In genomic region chr5:963673-964531, GRCh38 we compare ENCODE assay signal across 9 cellular contexts. TPM values are rescaled to one million over a fixed set of nuclear protein-coding genes. Genes with fewer than 3 reads are reported as not detected.
A peak's percentile ranks its signal among the peaks of the same experiment; 100 is the strongest.
DNase-seq lines count a peak whose midpoint lies in the region; ATAC-seq and TF ChIP-seq lines count a peak whose summit lies in the region.
"Had no signal": no experiment of that assay in that cellular context is flagged by ENCODE, and none has a peak within 500 bp of the region (broad histone marks: within the 10 kb centered on the region; RNA-seq: fewer than 3 reads in every experiment).

No MANE protein-coding gene starts in this region.

- H3K4me2 ChIP-seq in DND-41 (ENCODE audit: insufficient read depth, low read length), result peak overlapping the region; percentile 68

- peak; percentile 84 for ATAC-seq in DND-41 (ENCODE audit: insufficient read depth, low read depth)
- peak; percentile 71 for ATAC-seq in GM21786 (IDR thresholded peaks at IDR 0.05; ENCODE audit: unreplicated experiment)
- ATAC-seq in naive B cell (ENCODE audit: low read depth in 2 of 2), result peak; percentile 72 to 85
- no peak for ATAC-seq in foreskin keratinocyte

- H3K4me3 Mint-ChIP-seq in activated naive CD8-positive, alpha-beta T cell, result peak overlapping the region; percentile 84
- H3K4me3 Mint-ChIP-seq in naive B cell, result peak overlapping the region in 7 of 8 donors; percentile 23 to 74 (median 62)

- H3K27ac Mint-ChIP-seq in activated naive CD8-positive, alpha-beta T cell, result peak overlapping the region; percentile 92
- peak overlapping the region in 5 of 6 donors; percentile 47 to 89 (median 64) for H3K27ac Mint-ChIP-seq in naive B cell

- peaks cover 31% of the 10 kb centered on the region for H3K27me3 Mint-ChIP-seq in activated naive CD8-positive, alpha-beta T cell
- H3K27me3 Mint-ChIP-seq in naive B cell, result peaks cover 46 to 83% (median 82%) of the 10 kb centered on the region in 3 donors

- peak overlapping the region; percentile 69 for H3K9ac ChIP-seq in DND-41 (ENCODE audit: low read depth, low read length)

- H3K36me3 Mint-ChIP-seq in activated naive CD8-positive, alpha-beta T cell, result no peaks in the 10 kb centered on the region
- H3K36me3 Mint-ChIP-seq in naive B cell, result no peaks in the 10 kb centered on the region

- H3K4me3 ChIP-seq in DND-41 (ENCODE audit: low read depth in 1 of 2, low read length in 2 of 2), result peak overlapping the region in 1 of 2 experiments; percentile 53; a peak in 2 of 4 replicates

- no peaks in the 10 kb centered on the region for H3K27me3 ChIP-seq in DND-41 (ENCODE audit: insufficient read depth, low read length, poor library complexity)
- no peaks in the 10 kb centered on the region for H3K27me3 ChIP-seq in foreskin keratinocyte

- TF ChIP-seq CTCF in DND-41 (IDR thresholded peaks at IDR 0.05; ENCODE audit: borderline replicate concordance, extremely low read depth, low read length, poor library complexity, severe bottlenecking), result peak; percentile 4
- no peak for TF ChIP-seq CTCF in foreskin keratinocyte (conservative IDR thresholded peaks at IDR 0.05)
- no peak for TF ChIP-seq CTCF in GM13976 (IDR thresholded peaks at IDR 0.05; ENCODE audit: borderline replicate concordance, control extremely low read depth, extremely low read depth, insufficient read depth, missing control alignments)

- peaks cover 87% of the 10 kb centered on the region for H3K4me1 ChIP-seq in DND-41 (ENCODE audit: insufficient read depth, low read length)
- H3K4me1 ChIP-seq in foreskin keratinocyte, result no peaks in the 10 kb centered on the region

- H3K36me3 ChIP-seq in DND-41 (ENCODE audit: insufficient read depth, low read length), result no peaks in the 10 kb centered on the region

- H2AFZ ChIP-seq in DND-41 (ENCODE audit: low read depth, low read length), result peak overlapping the region; percentile 60

- H3K4me1 Mint-ChIP-seq in activated naive CD8-positive, alpha-beta T cell (ENCODE audit: low read depth), result peaks cover 25% of the 10 kb centered on the region
- peaks cover 10 to 26% (median 14%) of the 10 kb centered on the region in 3 donors for H3K4me1 Mint-ChIP-seq in naive B cell

- H4K20me1 ChIP-seq in DND-41 (ENCODE audit: insufficient read depth, low read length), result no peaks in the 10 kb centered on the region

- no peaks in the 10 kb centered on the region for H3K79me2 ChIP-seq in DND-41 (ENCODE audit: insufficient read depth, low read length)

- H3K27ac ChIP-seq in DND-41 (ENCODE audit: low read length) (peak overlapping the region; percentile 97), foreskin keratinocyte (no peak overlapping the region)

- H3K9me3 ChIP-seq in DND-41 (ENCODE audit: insufficient read depth, low read length, severe bottlenecking), result no peaks in the 10 kb centered on the region

- DNase-seq in DND-41 (peak; percentile 94), MV-4-11 (lab: John Stamatoyannopoulos, UW) (peak; percentile 100), naive B cell (peak; percentile 50), NCI-H345 treated with DMSO at 0.1 percent for 48 hours (lab: John Stamatoyannopoulos, UW; ENCODE audit: unreplicated experiment) (no peak), foreskin keratinocyte (no peak), GM13976 (ENCODE audit: low spot score) (no peak)

- in situ Hi-C loops in GM13976 (cut with MboI; ENCODE audit: low sequenced_read_pairs, unreplicated experiment), result no loop called here

- H3K9me3 Mint-ChIP-seq in activated naive CD8-positive, alpha-beta T cell (ENCODE audit: low read depth), result no peaks in the 10 kb centered on the region
- H3K9me3 Mint-ChIP-seq in naive B cell, result no peaks in the 10 kb centered on the region

RNA-seq across cellular contexts. Expression of gene NKD2, which starts 44.7 kb away (rescaled TPM):
- polyA plus RNA-seq in naive B cell (ENCODE audit: low read depth in 6 of 6) (under 1 TPM in 1 of 6 donors, not detected in 5; 0.29 TPM), foreskin keratinocyte (not detected in 2 replicates)
- 0.11 TPM in 1 of 2 replicates, not detected in the other for total RNA-seq in foreskin keratinocyte
- total RNA-seq: epithelial cell of proximal tubule had no signal

Comparison
In these comparisons a context has a peak if more than half of its experiments do, and no peak if none do; other contexts are left out.
1. DNase-seq: peak in DND-41 (single experiment), MV-4-11 (single experiment) and naive B cell (single experiment); none in NCI-H345 treated with DMSO at 0.1 percent for 48 hours (single experiment), foreskin keratinocyte (0 of 2) and GM13976 (single experiment).